Comparison of ENCODE assay signal across 1 cellular context in genomic region chr16:8962393-8963009, GRCh38.
A peak's percentile ranks its signal among the peaks of the same experiment; 100 is the strongest.
TF ChIP-seq lines count a peak whose summit lies in the region.

No MANE protein-coding gene starts in this region.

TF ChIP-seq in HepG2, 621 proteins besides CTCF, POLR2A, EP300 and RAD21 (continued from another document and continues in another):
- no peak for TF ChIP-seq ZNF329 (CRISPR knock-in tag; IDR thresholded peaks at IDR 0.05; ENCODE audit: low read depth)
- TF ChIP-seq UBTF (CRISPR knock-in tag; IDR thresholded peaks at IDR 0.05): peak; percentile 96
- peak; percentile 60; the same call in 1 of the 2 replicates for TF ChIP-seq GABPB1 (CRISPR knock-in tag; IDR thresholded peaks at IDR 0.05)
- TF ChIP-seq ZNF24 (IDR thresholded peaks at IDR 0.05): no peak
- no peak for TF ChIP-seq HIC2 (CRISPR knock-in tag; IDR thresholded peaks at IDR 0.05; ENCODE audit: low read depth)
- no peak for TF ChIP-seq SMARCE1 (IDR thresholded peaks at IDR 0.05; ENCODE audit: borderline replicate concordance)
- TF ChIP-seq STAG1 (CRISPR knock-in tag; IDR thresholded peaks at IDR 0.05): peak; percentile 35
- TF ChIP-seq ZMYM4 (CRISPR knock-in tag; IDR thresholded peaks at IDR 0.05): 0 out of 2 replicates have a peak, but pooled peaks have one; percentile 35
- no peak for TF ChIP-seq ZNF207 (IDR thresholded peaks at IDR 0.05; ENCODE audit: borderline replicate concordance)
- TF ChIP-seq ZNF510 (CRISPR knock-in tag; IDR thresholded peaks at IDR 0.05; ENCODE audit: low read depth): no peak
- no peak for TF ChIP-seq YEATS2 (CRISPR knock-in tag; IDR thresholded peaks at IDR 0.05; ENCODE audit: borderline replicate concordance)
- peak; percentile 57; the same call in 1 of the 2 replicates for TF ChIP-seq IRF9 (CRISPR knock-in tag; IDR thresholded peaks at IDR 0.05; ENCODE audit: borderline replicate concordance)
- no peak for TF ChIP-seq ZNF263 (CRISPR knock-in tag; IDR thresholded peaks at IDR 0.05)
- no peak for TF ChIP-seq SRSF1 (optimal IDR thresholded peaks at IDR 0.05; ENCODE audit: low read depth, low read length)
- TF ChIP-seq SPEN (CRISPR knock-in tag; IDR thresholded peaks at IDR 0.05; ENCODE audit: low read depth): no peak; the same call in 1 of the 2 replicates
- no peak for TF ChIP-seq ETV6 (CRISPR knock-in tag; conservative IDR thresholded peaks at IDR 0.05)
- TF ChIP-seq ZMAT3 (CRISPR knock-in tag; conservative IDR thresholded peaks at IDR 0.05): no peak; the same call in 1 of the 2 replicates
- no peak for TF ChIP-seq PHF5A (CRISPR knock-in tag; IDR thresholded peaks at IDR 0.05; ENCODE audit: low read depth, unreplicated experiment)
- no peak for TF ChIP-seq SMAD3 (CRISPR knock-in tag; IDR thresholded peaks at IDR 0.05)
- TF ChIP-seq NCOA2 (CRISPR knock-in tag; IDR thresholded peaks at IDR 0.05): no peak
- no peak for TF ChIP-seq SIX4 (CRISPR knock-in tag; IDR thresholded peaks at IDR 0.05)
- TF ChIP-seq ZNF709 (CRISPR knock-in tag; IDR thresholded peaks at IDR 0.05): peak; percentile 57; the same call in 1 of the 2 replicates
- TF ChIP-seq ZNF501 (CRISPR knock-in tag; IDR thresholded peaks at IDR 0.05): peak; percentile 79
- TF ChIP-seq ELF4 (CRISPR knock-in tag; IDR thresholded peaks at IDR 0.05; ENCODE audit: borderline replicate concordance): no peak
- peak; percentile 61; the same call in 1 of the 2 replicates for TF ChIP-seq ZFY (CRISPR knock-in tag; IDR thresholded peaks at IDR 0.05)
- TF ChIP-seq ZKSCAN5 (CRISPR knock-in tag; IDR thresholded peaks at IDR 0.05): no peak
- TF ChIP-seq, protein P1, sequence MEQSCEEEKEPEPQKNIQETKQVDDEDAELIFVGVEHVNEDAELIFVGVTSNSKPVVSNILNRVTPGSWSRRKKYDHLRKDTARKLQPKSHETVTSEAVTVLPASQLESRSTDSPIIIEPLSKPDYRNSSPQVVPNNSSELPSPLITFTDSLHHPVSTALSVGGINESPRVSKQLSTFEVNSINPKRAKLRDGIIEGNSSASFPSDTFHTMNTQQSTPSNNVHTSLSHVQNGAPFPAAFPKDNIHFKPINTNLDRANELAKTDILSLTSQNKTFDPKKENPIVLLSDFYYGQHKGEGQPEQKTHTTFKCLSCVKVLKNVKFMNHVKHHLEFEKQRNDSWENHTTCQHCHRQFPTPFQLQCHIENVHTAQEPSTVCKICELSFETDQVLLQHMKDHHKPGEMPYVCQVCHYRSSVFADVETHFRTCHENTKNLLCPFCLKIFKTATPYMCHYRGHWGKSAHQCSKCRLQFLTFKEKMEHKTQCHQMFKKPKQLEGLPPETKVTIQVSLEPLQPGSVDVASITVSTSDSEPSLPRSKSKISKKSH (CRISPR knock-in tag; IDR thresholded peaks at IDR 0.05; ENCODE audit: borderline replicate concordance): peak; percentile 56; the same call in 1 of the 2 replicates
- no peak for TF ChIP-seq MXD4 (CRISPR knock-in tag; IDR thresholded peaks at IDR 0.05)
- TF ChIP-seq, protein P2, sequence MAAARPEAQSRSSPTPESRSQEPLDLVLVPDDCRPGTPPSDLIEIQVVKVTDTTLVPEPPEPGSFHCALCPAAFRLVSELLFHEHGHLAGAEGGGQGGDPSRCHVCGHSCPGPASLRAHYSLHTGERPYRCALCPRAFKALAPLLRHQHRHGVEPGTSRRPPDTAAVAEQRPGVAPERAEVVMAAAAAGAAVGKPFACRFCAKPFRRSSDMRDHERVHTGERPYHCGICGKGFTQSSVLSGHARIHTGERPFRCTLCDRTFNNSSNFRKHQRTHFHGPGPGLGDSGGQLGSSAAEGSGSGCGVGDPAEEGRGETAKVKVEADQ (CRISPR knock-in tag; IDR thresholded peaks at IDR 0.05; ENCODE audit: borderline replicate concordance): peak; percentile 73; the same call in 1 of the 2 replicates
- TF ChIP-seq NFE2L1 (CRISPR knock-in tag; IDR thresholded peaks at IDR 0.05; ENCODE audit: borderline replicate concordance): no peak
- TF ChIP-seq ZNF333 (CRISPR knock-in tag; IDR thresholded peaks at IDR 0.05; ENCODE audit: borderline replicate concordance): no peak
- no peak for TF ChIP-seq ZSCAN29 (CRISPR knock-in tag; conservative IDR thresholded peaks at IDR 0.05)
- TF ChIP-seq ZC3H13 (CRISPR knock-in tag; IDR thresholded peaks at IDR 0.05): no peak
- no peak for TF ChIP-seq SRF (IDR thresholded peaks at IDR 0.05; ENCODE audit: low read depth, low read length)
- TF ChIP-seq MXD1 (CRISPR knock-in tag; IDR thresholded peaks at IDR 0.05): peak; percentile 80; the same call in 1 of the 2 replicates
- TF ChIP-seq MTF1 (CRISPR knock-in tag; IDR thresholded peaks at IDR 0.05): no peak
- peak; percentile 64; the same call in 1 of the 2 replicates for TF ChIP-seq ZNF891 (CRISPR knock-in tag; IDR thresholded peaks at IDR 0.05)
- TF ChIP-seq ZSCAN9 (CRISPR knock-in tag; IDR thresholded peaks at IDR 0.05; ENCODE audit: borderline replicate concordance): peak; percentile 50; the same call in 1 of the 2 replicates
- peak; percentile 61; the same call in 1 of the 2 replicates for TF ChIP-seq MEF2D (CRISPR knock-in tag; IDR thresholded peaks at IDR 0.05)
- no peak for TF ChIP-seq ZNF572 (CRISPR knock-in tag; IDR thresholded peaks at IDR 0.05)
- no peak for TF ChIP-seq ZNF101 (CRISPR knock-in tag; IDR thresholded peaks at IDR 0.05; ENCODE audit: borderline replicate concordance, low read depth)
- no peak; the same call in 1 of the 2 replicates for TF ChIP-seq ZNF546 (CRISPR knock-in tag; conservative IDR thresholded peaks at IDR 0.05)
- no peak for TF ChIP-seq BHLHE40 (IDR thresholded peaks at IDR 0.05; ENCODE audit: low read length)
- TF ChIP-seq SRSF4 (IDR thresholded peaks at IDR 0.05; ENCODE audit: low read depth, low read length, poor library complexity, severe bottlenecking): no peak
- 0 out of 2 replicates have a peak, but pooled peaks have one; percentile 24 for TF ChIP-seq KDM2A (CRISPR knock-in tag; IDR thresholded peaks at IDR 0.05; ENCODE audit: borderline replicate concordance, low read depth)
- TF ChIP-seq, protein P3, sequence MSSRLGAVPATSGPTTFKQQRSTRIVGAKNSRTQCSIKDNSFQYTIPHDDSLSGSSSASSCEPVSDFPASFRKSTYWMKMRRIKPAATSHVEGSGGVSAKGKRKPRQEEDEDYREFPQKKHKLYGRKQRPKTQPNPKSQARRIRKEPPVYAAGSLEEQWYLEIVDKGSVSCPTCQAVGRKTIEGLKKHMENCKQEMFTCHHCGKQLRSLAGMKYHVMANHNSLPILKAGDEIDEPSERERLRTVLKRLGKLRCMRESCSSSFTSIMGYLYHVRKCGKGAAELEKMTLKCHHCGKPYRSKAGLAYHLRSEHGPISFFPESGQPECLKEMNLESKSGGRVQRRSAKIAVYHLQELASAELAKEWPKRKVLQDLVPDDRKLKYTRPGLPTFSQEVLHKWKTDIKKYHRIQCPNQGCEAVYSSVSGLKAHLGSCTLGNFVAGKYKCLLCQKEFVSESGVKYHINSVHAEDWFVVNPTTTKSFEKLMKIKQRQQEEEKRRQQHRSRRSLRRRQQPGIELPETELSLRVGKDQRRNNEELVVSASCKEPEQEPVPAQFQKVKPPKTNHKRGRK (CRISPR knock-in tag; IDR thresholded peaks at IDR 0.05): no peak
- TF ChIP-seq MAX (IDR thresholded peaks at IDR 0.05): peak; percentile 66
- TF ChIP-seq, protein P4, sequence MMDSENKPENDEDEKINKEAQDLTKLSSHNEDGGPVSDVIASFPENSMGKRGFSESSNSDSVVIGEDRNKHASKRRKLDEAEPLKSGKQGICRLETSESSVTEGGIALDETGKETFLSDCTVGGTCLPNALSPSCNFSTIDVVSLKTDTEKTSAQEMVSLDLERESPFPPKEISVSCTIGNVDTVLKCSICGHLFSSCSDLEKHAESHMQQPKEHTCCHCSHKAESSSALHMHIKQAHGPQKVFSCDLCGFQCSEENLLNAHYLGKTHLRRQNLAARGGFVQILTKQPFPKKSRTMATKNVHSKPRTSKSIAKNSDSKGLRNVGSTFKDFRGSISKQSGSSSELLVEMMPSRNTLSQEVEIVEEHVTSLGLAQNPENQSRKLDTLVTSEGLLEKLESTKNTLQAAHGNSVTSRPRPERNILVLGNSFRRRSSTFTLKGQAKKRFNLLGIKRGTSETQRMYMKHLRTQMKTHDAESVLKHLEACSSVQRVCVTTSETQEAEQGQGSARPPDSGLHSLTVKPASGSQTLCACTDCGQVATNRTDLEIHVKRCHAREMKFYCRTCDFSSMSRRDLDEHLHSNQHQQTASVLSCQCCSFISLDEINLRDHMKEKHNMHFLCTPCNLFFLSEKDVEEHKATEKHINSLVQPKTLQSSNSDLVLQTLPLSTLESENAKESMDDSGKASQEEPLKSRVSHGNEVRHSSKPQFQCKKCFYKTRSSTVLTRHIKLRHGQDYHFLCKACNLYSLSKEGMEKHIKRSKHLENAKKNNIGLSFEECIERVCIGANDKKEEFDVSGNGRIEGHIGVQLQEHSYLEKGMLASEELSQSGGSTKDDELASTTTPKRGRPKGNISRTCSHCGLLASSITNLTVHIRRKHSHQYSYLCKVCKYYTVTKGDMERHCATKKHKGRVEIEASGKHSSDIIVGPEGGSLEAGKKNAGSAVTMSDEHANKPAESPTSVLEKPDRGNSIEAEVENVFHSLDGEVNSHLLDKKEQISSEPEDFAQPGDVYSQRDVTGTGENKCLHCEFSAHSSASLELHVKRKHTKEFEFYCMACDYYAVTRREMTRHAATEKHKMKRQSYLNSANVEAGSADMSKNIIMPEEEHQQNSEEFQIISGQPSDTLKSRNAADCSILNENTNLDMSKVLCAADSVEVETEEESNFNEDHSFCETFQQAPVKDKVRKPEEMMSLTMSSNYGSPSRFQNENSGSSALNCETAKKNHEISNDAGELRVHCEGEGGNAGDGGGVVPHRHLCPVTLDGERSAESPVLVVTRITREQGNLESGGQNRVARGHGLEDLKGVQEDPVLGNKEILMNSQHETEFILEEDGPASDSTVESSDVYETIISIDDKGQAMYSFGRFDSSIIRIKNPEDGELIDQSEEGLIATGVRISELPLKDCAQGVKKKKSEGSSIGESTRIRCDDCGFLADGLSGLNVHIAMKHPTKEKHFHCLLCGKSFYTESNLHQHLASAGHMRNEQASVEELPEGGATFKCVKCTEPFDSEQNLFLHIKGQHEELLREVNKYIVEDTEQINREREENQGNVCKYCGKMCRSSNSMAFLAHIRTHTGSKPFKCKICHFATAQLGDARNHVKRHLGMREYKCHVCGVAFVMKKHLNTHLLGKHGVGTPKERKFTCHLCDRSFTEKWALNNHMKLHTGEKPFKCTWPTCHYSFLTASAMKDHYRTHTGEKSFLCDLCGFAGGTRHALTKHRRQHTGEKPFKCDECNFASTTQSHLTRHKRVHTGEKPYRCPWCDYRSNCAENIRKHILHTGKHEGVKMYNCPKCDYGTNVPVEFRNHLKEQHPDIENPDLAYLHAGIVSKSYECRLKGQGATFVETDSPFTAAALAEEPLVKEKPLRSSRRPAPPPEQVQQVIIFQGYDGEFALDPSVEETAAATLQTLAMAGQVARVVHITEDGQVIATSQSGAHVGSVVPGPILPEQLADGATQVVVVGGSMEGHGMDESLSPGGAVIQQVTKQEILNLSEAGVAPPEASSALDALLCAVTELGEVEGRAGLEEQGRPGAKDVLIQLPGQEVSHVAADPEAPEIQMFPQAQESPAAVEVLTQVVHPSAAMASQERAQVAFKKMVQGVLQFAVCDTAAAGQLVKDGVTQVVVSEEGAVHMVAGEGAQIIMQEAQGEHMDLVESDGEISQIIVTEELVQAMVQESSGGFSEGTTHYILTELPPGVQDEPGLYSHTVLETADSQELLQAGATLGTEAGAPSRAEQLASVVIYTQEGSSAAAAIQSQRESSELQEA (CRISPR knock-in tag; IDR thresholded peaks at IDR 0.05; ENCODE audit: not compliant biosample characterization): peak; percentile 53
- TF ChIP-seq ZNF558 (CRISPR knock-in tag; IDR thresholded peaks at IDR 0.05; ENCODE audit: borderline replicate concordance): 0 out of 2 replicates have a peak, but pooled peaks have one; percentile 42
- TF ChIP-seq ZNF12 (CRISPR knock-in tag; IDR thresholded peaks at IDR 0.05): peak; percentile 45; the same call in 1 of the 2 replicates
- no peak for TF ChIP-seq CREB1 (IDR thresholded peaks at IDR 0.05)
- TF ChIP-seq CREB1 (CRISPR knock-in tag; IDR thresholded peaks at IDR 0.05): no peak
